26 cellular contexts compared by ENCODE assay signal in genomic region chrX:28884823-28885222, GRCh38.
"Had no signal": no experiment of that assay in that cellular context is flagged by ENCODE, and none has a peak within 500 bp of the region (broad histone marks: within the 10 kb centered on the region; RNA-seq: fewer than 3 reads in every experiment).

No MANE protein-coding gene starts in this region.

- H3K4me1 ChIP-seq: esophagus squamous epithelium, gastrocnemius medialis, heart right ventricle, left lung, lower lobe of right lung had no signal

- H3K27ac ChIP-seq: epithelial cell of prostate, esophagus squamous epithelium, gastrocnemius medialis, heart right ventricle, left lung, lower lobe of right lung had no signal

- H3K9me3 ChIP-seq: esophagus squamous epithelium, gastrocnemius medialis, left lung, lower lobe of right lung, mucosa of descending colon had no signal

- H3K36me3 ChIP-seq: esophagus squamous epithelium, gastrocnemius medialis, heart right ventricle, left lung, lower lobe of right lung had no signal

- FAIRE-seq: endometrium, islet of Langerhans, keratinocyte had no signal

- ATAC-seq: effector memory CD8-positive, alpha-beta T cell; esophagus mucosa; gastrocnemius medialis; heart right ventricle; left cardiac atrium; left lung; left ventricle myocardium superior; lower lobe of right lung; mucosa of descending colon; naive thymus-derived CD8-positive, alpha-beta T cell had no signal

- DNase-seq: cortex of kidney; effector CD8-positive, alpha-beta T cell; effector memory CD8-positive, alpha-beta T cell; endodermal cell; erythroblast; esophagus squamous epithelium; foreskin fibroblast; foreskin melanocyte; gastrocnemius medialis; glutamatergic neuron; head of caudate nucleus; heart right ventricle; hippocampal formation; left cardiac atrium; left lung; left ventricle myocardium superior; lower lobe of right lung; mesenchymal stem cell; mucosa of descending colon; naive B cell; naive thymus-derived CD8-positive, alpha-beta T cell had no signal

- H3K4me3 ChIP-seq: esophagus squamous epithelium, gastrocnemius medialis, heart right ventricle, left lung, lower lobe of right lung, mucosa of descending colon had no signal
